20 cellular contexts compared by ENCODE assay signal in genomic region chr20:53662595-53662994, GRCh38.
DNase-seq lines count a peak whose midpoint lies in the region; ATAC-seq and TF ChIP-seq lines count a peak whose summit lies in the region.
"Had no signal": no experiment of that assay in that cellular context is flagged by ENCODE, and none has a peak within 500 bp of the region (broad histone marks: within the 10 kb centered on the region; RNA-seq: fewer than 3 reads in every experiment).

No MANE protein-coding gene starts in this region.

- no peaks in the 10 kb centered on the region for H3K27me3 Mint-ChIP-seq in activated naive CD4-positive, alpha-beta T cell treated with anti-CD3 and anti-CD28 coated beads, Interleukin-2, amount 10 ng/mL, durations not matched to agents 7 days and 5 days
- no peaks in the 10 kb centered on the region for H3K27me3 Mint-ChIP-seq in CD4-positive, alpha-beta memory T cell
- H3K27me3 Mint-ChIP-seq in naive thymus-derived CD8-positive, alpha-beta T cell, result no peaks in the 10 kb centered on the region
- H3K27me3 Mint-ChIP-seq: progenitor cell of endocrine pancreas had no signal

- H3K9me3 ChIP-seq in CD4-positive, alpha-beta memory T cell (ENCODE audit: control insufficient read depth in 1 of 2, low read length in 2 of 2), result no peaks in the 10 kb centered on the region
- H3K9me3 ChIP-seq in Panc1 (ENCODE audit: control insufficient read depth, insufficient read depth, low read depth, low read length), result no peaks in the 10 kb centered on the region
- H3K9me3 ChIP-seq: SJSA1 had no signal

- H3K4me1 Mint-ChIP-seq in activated naive CD4-positive, alpha-beta T cell treated with anti-CD3 and anti-CD28 coated beads, Interleukin-2, amount 10 ng/mL, durations not matched to agents 7 days and 5 days, result peaks cover 59% of the 10 kb centered on the region
- H3K4me1 Mint-ChIP-seq in CD4-positive, alpha-beta memory T cell, result peaks cover 25 to 48% (median 33%) of the 10 kb centered on the region in 4 donors
- H3K4me1 Mint-ChIP-seq in naive thymus-derived CD8-positive, alpha-beta T cell, result peaks cover 13 to 47% (median 44%) of the 10 kb centered on the region in 4 donors

- no TSS peak for BruUV-seq in Panc1 (replicated peaks; lab: Mats Ljungman, UMichigan)

- no peak overlapping the region for H3K4me3 ChIP-seq in CD4-positive, alpha-beta memory T cell (ENCODE audit: low read length in 2 of 2)
- no peak overlapping the region for H3K4me3 ChIP-seq in Panc1 (ENCODE audit: low read depth in 2 of 2, low read length in 2 of 2)
- H3K4me3 ChIP-seq: SJSA1 had no signal

- no peaks in the 10 kb centered on the region for H3K9me3 Mint-ChIP-seq in activated naive CD4-positive, alpha-beta T cell treated with anti-CD3 and anti-CD28 coated beads, Interleukin-2, amount 10 ng/mL, durations not matched to agents 7 days and 5 days
- no peaks in the 10 kb centered on the region for H3K9me3 Mint-ChIP-seq in CD4-positive, alpha-beta memory T cell
- no peaks in the 10 kb centered on the region for H3K9me3 Mint-ChIP-seq in naive thymus-derived CD8-positive, alpha-beta T cell
- H3K9me3 Mint-ChIP-seq: activated naive CD4-positive, alpha-beta T cell treated with anti-CD3 and anti-CD28 coated beads for 36 hours had no signal

- H3K4me3 Mint-ChIP-seq in activated naive CD4-positive, alpha-beta T cell treated with anti-CD3 and anti-CD28 coated beads, Interleukin-2, amount 10 ng/mL, durations not matched to agents 7 days and 5 days, result no peak overlapping the region
- no peak overlapping the region for H3K4me3 Mint-ChIP-seq in CD4-positive, alpha-beta memory T cell
- H3K4me3 Mint-ChIP-seq in naive thymus-derived CD8-positive, alpha-beta T cell, result peak overlapping the region in 5 of 10 donors; percentile 8 to 56 (median 29)
- H3K4me3 Mint-ChIP-seq: activated naive CD4-positive, alpha-beta T cell treated with anti-CD3 and anti-CD28 coated beads for 36 hours had no signal

- CTCF ChIA-PET in activated naive CD4-positive, alpha-beta T cell treated with anti-CD3 and anti-CD28 coated beads, Interleukin-2, amount 10 ng/mL, durations not matched to agents 7 days and 5 days (lab: Charles Lee), result interaction anchor here (0.7 to 1.5 kb wide), 3 partner anchors 20 to 58 kb away, joined by 3 read pairs; no protein-coding TSS in a partner anchor
- CTCF ChIA-PET in CD4-positive, alpha-beta memory T cell (lab: Charles Lee; ENCODE audit: partially characterized antibody), result interaction anchor here (0.7 to 1.1 kb wide), 2 partner anchors 80 to 210 kb away, joined by 3 to 4 read pairs; no protein-coding TSS in a partner anchor
- CTCF ChIA-PET in Panc1 (lab: Charles Lee), result no interaction called here

- H3K27me3 ChIP-seq in CD4-positive, alpha-beta memory T cell (ENCODE audit: insufficient read depth, low read length), result no peaks in the 10 kb centered on the region
- H3K27me3 ChIP-seq in Panc1 (ENCODE audit: control insufficient read depth, insufficient read depth, low read length), result no peaks in the 10 kb centered on the region
- H3K27me3 ChIP-seq: foreskin keratinocyte, SJSA1 had no signal

- H3K36me3 ChIP-seq in CD4-positive, alpha-beta memory T cell (ENCODE audit: insufficient read depth, low read length), result no peaks in the 10 kb centered on the region
- H3K36me3 ChIP-seq in Panc1 (ENCODE audit: control insufficient read depth, insufficient read depth, low read length), result no peaks in the 10 kb centered on the region
- H3K36me3 ChIP-seq: SJSA1 had no signal

- H3K27ac Mint-ChIP-seq in activated naive CD4-positive, alpha-beta T cell treated with anti-CD3 and anti-CD28 coated beads, Interleukin-2, amount 10 ng/mL, durations not matched to agents 7 days and 5 days, result peak overlapping the region; percentile 8
- peak overlapping the region in 4 of 7 donors; percentile 31 to 75 (median 49) for H3K27ac Mint-ChIP-seq in CD4-positive, alpha-beta memory T cell
- H3K27ac Mint-ChIP-seq in naive thymus-derived CD8-positive, alpha-beta T cell, result peak overlapping the region in 9 of 10 donors; percentile 43 to 91 (median 77)
- H3K27ac Mint-ChIP-seq: activated naive CD4-positive, alpha-beta T cell treated with anti-CD3 and anti-CD28 coated beads for 36 hours; progenitor cell of endocrine pancreas had no signal

- intact Hi-C loops in CD4-positive, alpha-beta memory T cell (cut with micrococcal nuclease), result loop anchor here (5.0 kb wide), 3 partner anchors 45 to 205 kb away; no protein-coding TSS in a partner anchor
- intact Hi-C loops in Panc1 (cut with micrococcal nuclease; ENCODE audit: unreplicated experiment), result no loop called here
- intact Hi-C loops in posterior vena cava (cut with DNase I), result no loop called here

- POLR2A ChIA-PET in CD4-positive, alpha-beta memory T cell (lab: Charles Lee; ENCODE audit: partially characterized antibody), result interaction anchor here (0.7 to 4.7 kb wide), 4 partner anchors 20 to 69 kb away, joined by 3 to 47 read pairs (median 12); partner anchors contain the start of gene ZNF217
- POLR2A ChIA-PET in Panc1 (lab: Charles Lee), result no interaction called here
- POLR2A ChIA-PET in naive thymus-derived CD8-positive, alpha-beta T cell (lab: Charles Lee), result interaction anchor here (0.7 to 5.6 kb wide), 6 partner anchors 19 to 82 kb away, joined by 3 to 31 read pairs (median 6); partner anchors contain the start of gene ZNF217

- ATAC-seq in Panc1, result no peak
- no peak for ATAC-seq in naive thymus-derived CD8-positive, alpha-beta T cell
- ATAC-seq in GM19452 (IDR thresholded peaks at IDR 0.05; ENCODE audit: unreplicated experiment), result no peak
- ATAC-seq: foreskin keratinocyte, left colon had no signal

- no peak for DNase-seq in activated naive CD4-positive, alpha-beta T cell treated with anti-CD3 and anti-CD28 coated beads, Interleukin-2, amount 10 ng/mL, durations not matched to agents 7 days and 5 days
- no peak for DNase-seq in activated naive CD4-positive, alpha-beta T cell treated with Interleukin-2 at 50 U/mL for 16 hours
- DNase-seq in CD4-positive, alpha-beta memory T cell, result no peak
- DNase-seq in Panc1 (ENCODE audit: low read depth, low spot score) (no peak), posterior vena cava (ENCODE audit: low spot score) (no peak), activated gamma-delta T cell (lab: John Stamatoyannopoulos, UW) (no peak)
- DNase-seq in naive thymus-derived CD8-positive, alpha-beta T cell, result no peak
- DNase-seq: activated naive CD4-positive, alpha-beta T cell treated with anti-CD3 and anti-CD28 coated beads for 36 hours; DMS79; effector CD8-positive, alpha-beta T cell; foreskin keratinocyte; left colon; midbrain; NCI-H1105; NCI-H2029; NCI-H345; NCI-H82 had no signal

- in situ Hi-C loops in Panc1 (cut with HindIII; ENCODE audit: low pct_unique_long_range_greater_than_20kb, low sequenced_read_pairs), result no loop called here

- no peak for TF ChIP-seq CTCF in Panc1 (IDR thresholded peaks at IDR 0.05)

- peaks cover 26% of the 10 kb centered on the region for H3K4me1 ChIP-seq in CD4-positive, alpha-beta memory T cell (ENCODE audit: insufficient read depth, low read length)
- H3K4me1 ChIP-seq in Panc1 (ENCODE audit: control insufficient read depth, insufficient read depth, low read length), result peaks cover 37% of the 10 kb centered on the region

- H3K36me3 Mint-ChIP-seq in activated naive CD4-positive, alpha-beta T cell treated with anti-CD3 and anti-CD28 coated beads, Interleukin-2, amount 10 ng/mL, durations not matched to agents 7 days and 5 days, result peaks cover 4% of the 10 kb centered on the region
- H3K36me3 Mint-ChIP-seq in CD4-positive, alpha-beta memory T cell, result no peaks in the 10 kb centered on the region
- no peaks in the 10 kb centered on the region for H3K36me3 Mint-ChIP-seq in naive thymus-derived CD8-positive, alpha-beta T cell

- no peak overlapping the region for H3K27ac ChIP-seq in CD4-positive, alpha-beta memory T cell (ENCODE audit: low read depth, low read length)
- H3K27ac ChIP-seq in Panc1 (ENCODE audit: low read length), result peak overlapping the region; percentile 100
- H3K27ac ChIP-seq: foreskin keratinocyte, SJSA1 had no signal

Comparison
In these comparisons a context has a peak if more than half of its experiments do, and no peak if none do; other contexts are left out.
1. H3K27ac Mint-ChIP-seq: peak in every context shown above with its lines; median percentile 77 in naive thymus-derived CD8-positive, alpha-beta T cell; 49 in CD4-positive, alpha-beta memory T cell; 8 in activated naive CD4-positive, alpha-beta T cell treated with anti-CD3 and anti-CD28 coated beads, Interleukin-2, amount 10 ng/mL, durations not matched to agents 7 days and 5 days.